Comparison of ENCODE assay signal across 11 cellular contexts in the genomic region with DNA sequence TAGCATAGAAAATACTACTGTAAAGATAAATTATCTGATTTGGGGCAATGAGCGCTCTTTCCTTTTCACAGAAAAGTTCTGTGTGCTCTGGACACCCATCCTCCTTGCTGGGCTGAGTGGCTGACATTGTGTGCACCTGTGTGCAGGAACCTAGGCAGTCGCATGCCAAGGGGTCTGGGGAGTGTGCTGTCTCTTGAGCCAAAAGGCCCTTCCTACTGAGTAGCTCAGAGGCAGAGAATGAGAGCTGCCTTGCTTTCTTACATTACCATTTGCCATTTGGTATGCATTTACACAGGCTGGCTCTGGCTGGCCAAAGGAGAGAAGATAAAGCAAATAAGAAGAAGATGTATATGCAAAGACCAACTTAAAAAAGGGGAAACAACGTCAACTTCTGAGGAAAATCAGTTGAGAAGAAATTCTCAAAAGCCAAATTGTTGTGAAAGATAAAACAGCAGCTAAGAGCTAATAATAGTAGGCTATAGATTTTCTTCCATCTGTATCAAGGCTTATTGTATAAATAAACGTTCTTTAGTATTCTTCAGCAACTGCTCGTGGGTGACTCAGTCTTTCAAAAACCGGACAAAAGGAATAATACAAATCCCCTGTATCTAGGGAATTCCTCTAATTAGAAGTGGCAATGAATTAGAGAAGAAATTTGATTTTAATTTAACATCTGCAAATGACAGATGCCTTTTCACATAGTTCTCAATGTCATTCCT.
DNase-seq lines count a peak whose midpoint lies in the region; ATAC-seq and TF ChIP-seq lines count a peak whose summit lies in the region.
"Had no signal": no experiment of that assay in that cellular context is flagged by ENCODE, and none has a peak within 500 bp of the region (broad histone marks: within the 10 kb centered on the region; RNA-seq: fewer than 3 reads in every experiment).

No MANE protein-coding gene starts in this region.

- ATAC-seq in GM18907 (IDR thresholded peaks at IDR 0.05; ENCODE audit: unreplicated experiment): peak; percentile 47
- peak; percentile 44 for ATAC-seq in HG02852 (IDR thresholded peaks at IDR 0.05; ENCODE audit: unreplicated experiment)
- no peak for ATAC-seq in upper lobe of right lung
- ATAC-seq: right cardiac atrium had no signal

- H3K4me3 ChIP-seq in DOHH2 (ENCODE audit: low read length) (peak overlapping the region; percentile 29), SU-DHL-6 (ENCODE audit: insufficient read depth, low read length, poor library complexity, severe bottlenecking) (no peak overlapping the region), upper lobe of right lung (no peak overlapping the region), ascending aorta (no peak overlapping the region)

- intact Hi-C loops in upper lobe of right lung (cut with DNase I): no loop called here
- intact Hi-C loops in ascending aorta (cut with DNase I): no loop called here

- H3K4me1 Mint-ChIP-seq in type B pancreatic cell (ENCODE audit: unreplicated experiment): peaks cover 25% of the 10 kb centered on the region

- peak overlapping the region; percentile 40 for H3K4me2 ChIP-seq in DOHH2 (ENCODE audit: low read length)
- peak overlapping the region; percentile 19 for H3K4me2 ChIP-seq in SU-DHL-6 (ENCODE audit: low read depth, low read length, poor library complexity, severe bottlenecking)

- H3K27me3 ChIP-seq in DOHH2 (ENCODE audit: control insufficient read depth, low read length) (no peaks in the 10 kb centered on the region), SU-DHL-6 (ENCODE audit: low read length) (no peaks in the 10 kb centered on the region), upper lobe of right lung (no peaks in the 10 kb centered on the region), ascending aorta (no peaks in the 10 kb centered on the region)

- peaks cover 22% of the 10 kb centered on the region for H3K4me1 ChIP-seq in DOHH2 (ENCODE audit: control insufficient read depth, low read length)
- H3K4me1 ChIP-seq in upper lobe of right lung: peaks cover 3% of the 10 kb centered on the region
- no peaks in the 10 kb centered on the region for H3K4me1 ChIP-seq in ascending aorta

- H3F3A ChIP-seq in DOHH2 (ENCODE audit: control insufficient read depth, insufficient read depth): no peaks in the 10 kb centered on the region
- H3F3A ChIP-seq in SU-DHL-6 (ENCODE audit: insufficient read depth): no peaks in the 10 kb centered on the region

- no peak overlapping the region for H3K27ac Mint-ChIP-seq in type B pancreatic cell

- no peaks in the 10 kb centered on the region for H3K9me2 ChIP-seq in DOHH2 (replicated peaks; ENCODE audit: control insufficient read depth, low read length)
- no peaks in the 10 kb centered on the region for H3K9me2 ChIP-seq in SU-DHL-6 (replicated peaks; ENCODE audit: insufficient read depth, low read length)

- H3K27me3 Mint-ChIP-seq in type B pancreatic cell: no peaks in the 10 kb centered on the region

- no peaks in the 10 kb centered on the region for H3K36me3 ChIP-seq in DOHH2 (ENCODE audit: control insufficient read depth, low read length)
- no peaks in the 10 kb centered on the region for H3K36me3 ChIP-seq in SU-DHL-6 (ENCODE audit: low read length)
- peaks cover 43% of the 10 kb centered on the region for H3K36me3 ChIP-seq in upper lobe of right lung
- H3K36me3 ChIP-seq in ascending aorta: peaks cover 9 to 30% of the 10 kb centered on the region in 2 donors

- no peak for TF ChIP-seq CTCF in DOHH2 (IDR thresholded peaks at IDR 0.05; ENCODE audit: low read depth, low read length, poor library complexity, severe bottlenecking)
- no peak for TF ChIP-seq CTCF in SU-DHL-6 (IDR thresholded peaks at IDR 0.05; ENCODE audit: insufficient read depth, low read length, poor library complexity, severe bottlenecking)
- no peak for TF ChIP-seq CTCF in type B pancreatic cell (conservative IDR thresholded peaks at IDR 0.05)
- TF ChIP-seq CTCF in upper lobe of right lung (IDR thresholded peaks at IDR 0.05): no peak
- TF ChIP-seq CTCF in ascending aorta (IDR thresholded peaks at IDR 0.05): no peak

- peaks cover 8% of the 10 kb centered on the region for H3K36me3 Mint-ChIP-seq in type B pancreatic cell

- no peak overlapping the region for H3K4me3 Mint-ChIP-seq in type B pancreatic cell

- H4K20me1 ChIP-seq in DOHH2 (ENCODE audit: control insufficient read depth, insufficient read depth, low read depth, low read length): no peaks in the 10 kb centered on the region
- no peaks in the 10 kb centered on the region for H4K20me1 ChIP-seq in SU-DHL-6 (ENCODE audit: low read depth, low read length)

- H3K9me3 ChIP-seq in DOHH2 (ENCODE audit: control insufficient read depth, insufficient read depth, low read length) (no peaks in the 10 kb centered on the region), SU-DHL-6 (ENCODE audit: insufficient read depth, low read length) (no peaks in the 10 kb centered on the region), upper lobe of right lung (no peaks in the 10 kb centered on the region), ascending aorta (no peaks in the 10 kb centered on the region)

- H3K9me3 Mint-ChIP-seq in type B pancreatic cell: no peaks in the 10 kb centered on the region

- H3K79me2 ChIP-seq in DOHH2 (ENCODE audit: control insufficient read depth, low read length): no peaks in the 10 kb centered on the region
- no peaks in the 10 kb centered on the region for H3K79me2 ChIP-seq in SU-DHL-6 (ENCODE audit: insufficient read depth, low read length)

- 0 out of 2 replicates have a peak overlapping the region, but pooled peaks have one; percentile 1 for H3K27ac ChIP-seq in DOHH2 (ENCODE audit: low read depth, low read length)
- H3K27ac ChIP-seq in SU-DHL-6 (ENCODE audit: low read depth, low read length): peak overlapping the region; percentile 2; the same call in 1 of the 2 replicates
- H3K27ac ChIP-seq in upper lobe of right lung: no peak overlapping the region
- H3K27ac ChIP-seq in ascending aorta: no peak overlapping the region
- H3K27ac ChIP-seq: HL-60 had no signal

- H2AFZ ChIP-seq in SU-DHL-6 (ENCODE audit: low read depth, low read length, severe bottlenecking): no peak overlapping the region

- DNase-seq in H4 (ENCODE audit: low spot score) (no peak), type B pancreatic cell (ENCODE audit: extremely low spot score, unreplicated experiment) (no peak), upper lobe of right lung (no peak), ascending aorta (ENCODE audit: low spot score in 2 of 2) (no peak)
- DNase-seq: NCI-H1417 treated with DMSO at 0.1 percent for 48 hours, right cardiac atrium had no signal

- no peak overlapping the region for H3K9ac ChIP-seq in SU-DHL-6 (ENCODE audit: low read length)

Comparison
In these comparisons a context has a peak if more than half of its experiments do, and no peak if none do; other contexts are left out.
1. H3K27ac ChIP-seq: peak in DOHH2 (single experiment) and SU-DHL-6 (single experiment); none in upper lobe of right lung (single experiment) and ascending aorta (0 of 2).